8 cellular contexts compared by ENCODE assay signal in genomic region chr6:44265003-44265842, GRCh38. TPM values are rescaled to one million over a fixed set of nuclear protein-coding genes. Genes with fewer than 3 reads are reported as not detected.
DNase-seq lines count a peak whose midpoint lies in the region; ATAC-seq and TF ChIP-seq lines count a peak whose summit lies in the region.

TSS of gene NFKBIE (minus strand) at chr6:44265551. CDS start at chr6:44265346, 205 bp downstream.

- intact Hi-C loops in Panc1 (cut with micrococcal nuclease; ENCODE audit: unreplicated experiment) = no loop called here
- intact Hi-C loops in esophagus muscularis mucosa (cut with DNase I) = no loop called here

- TF ChIP-seq POLR2A in esophagus muscularis mucosa (IDR thresholded peaks at IDR 0.05; ENCODE audit: low read depth) = peak; percentile 62

- peaks cover 12% of the 10 kb centered on the region for H3K27me3 ChIP-seq in Panc1 (ENCODE audit: control insufficient read depth, insufficient read depth, low read length)
- peaks cover 4 to 24% (median 12%) of the 10 kb centered on the region in 4 donors for H3K27me3 ChIP-seq in esophagus muscularis mucosa

- no peaks in the 10 kb centered on the region for H3K9me3 ChIP-seq in Panc1 (ENCODE audit: control insufficient read depth, insufficient read depth, low read depth, low read length)
- H3K9me3 ChIP-seq in esophagus muscularis mucosa = no peaks in the 10 kb centered on the region

- TF ChIP-seq CTCF in Panc1 (IDR thresholded peaks at IDR 0.05) (peak; percentile 69), esophagus muscularis mucosa (IDR thresholded peaks at IDR 0.05) (peak in 2 of 3 experiments; percentile 20 to 22)

- no peak for TF ChIP-seq EP300 in esophagus muscularis mucosa (IDR thresholded peaks at IDR 0.05)

- no TSS peak for BruUV-seq in Panc1 (replicated peaks; lab: Mats Ljungman, UMichigan)

- DNase-seq in Caki2 (ENCODE audit: low read depth) (peak; percentile 80), KBM-7 (peak; percentile 65), Panc1 (ENCODE audit: low read depth, low spot score) (no peak), esophagus muscularis mucosa (ENCODE audit: extremely low spot score) (peak; percentile 98), myocyte (ENCODE audit: low read depth) (peak; percentile 90)
- peak; percentile 98 to 99 for DNase-seq in activated T-cell treated with anti-CD3 and anti-CD28 coated beads, Interleukin-2, amount 50 U/mL, for 48 hours
- DNase-seq in stimulated activated CD8-positive, alpha-beta memory T cell treated with anti-CD3 and anti-CD28 coated beads, Interleukin-7, amount 100 ng/mL, for 48 hours (ENCODE audit: extremely low read depth in 1 of 2, low read depth in 1 of 2) = peak; percentile 86 to 92

- peak; percentile 32 for ATAC-seq in GM21515 (IDR thresholded peaks at IDR 0.05; ENCODE audit: unreplicated experiment)
- peak; percentile 86 for ATAC-seq in Panc1

- H3K4me3 ChIP-seq in Panc1 (ENCODE audit: low read depth in 2 of 2, low read length in 2 of 2) (peak within 1 kb of the TSS; percentile 86), esophagus muscularis mucosa (peak within 1 kb of the TSS; percentile 75 to 86 (median 80))

- H3K27ac ChIP-seq in Panc1 (ENCODE audit: low read length) = peak within 1 kb of the TSS; percentile 79
- H3K27ac ChIP-seq in esophagus muscularis mucosa (replicated peaks in 1 of 4) = peak within 1 kb of the TSS; percentile 85 to 90 (median 86)

- H3K4me1 ChIP-seq in Panc1 (ENCODE audit: control insufficient read depth, insufficient read depth, low read length) = peaks cover 23% of the 10 kb centered on the region
- peaks cover 24 to 47% (median 36%) of the 10 kb centered on the region in 4 donors for H3K4me1 ChIP-seq in esophagus muscularis mucosa

- H3K36me3 ChIP-seq in Panc1 (ENCODE audit: control insufficient read depth, insufficient read depth, low read length) (no peaks in the 10 kb centered on the region; the same call in none of the 2 replicates), esophagus muscularis mucosa (peaks cover 0 to 8% (median under 1%) of the 10 kb centered on the region in 4 donors)

- POLR2A ChIA-PET in Panc1 (lab: Charles Lee) = no interaction called here

- CTCF ChIA-PET in Panc1 (lab: Charles Lee) = no interaction called here

- under 1% methylated on average over 70 of the region's 75 CpGs for WGBS in esophagus muscularis mucosa

- in situ Hi-C loops in Caki2 (cut with HindIII; ENCODE audit: low pct_unique_long_range_greater_than_20kb, low sequenced_read_pairs) (no loop called here), KBM-7 (cut with MboI; ENCODE audit: low pct_unique_long_range_greater_than_20kb, low sequenced_read_pairs) (no loop called here), Panc1 (cut with HindIII; ENCODE audit: low pct_unique_long_range_greater_than_20kb, low sequenced_read_pairs) (no loop called here)

RNA-seq across cellular contexts. Expression of gene NFKBIE, which starts in this region (rescaled TPM):
- total RNA-seq in Caki2 (2014; rRNA removed; shearing (Covaris generic); ENCODE audit: low replicate concordance) = 24.7 and 33.4 TPM in 2 replicates
- 24.9 TPM for total RNA-seq in Panc1 (2021; ENCODE audit: unreplicated experiment)
- polyA plus RNA-seq in Panc1 (2012; ENCODE audit: insufficient read length) = 35.8 TPM
- 10 to 100 TPM in 1 of 4 donors, 1 to 10 TPM in 3; 7.0 to 10.4 (median 8.5) TPM for total RNA-seq in esophagus muscularis mucosa
- 7.8 and 12.8 TPM in 2 replicates for total RNA-seq in myocyte
- 4.3 TPM for polyA plus RNA-seq in myocyte (2012)
